11 cellular contexts compared by ENCODE assay signal in genomic region chr17:45969726-45970125, GRCh38. TPM values are rescaled to one million over a fixed set of nuclear protein-coding genes. Genes with fewer than 3 reads are reported as not detected.
"Had no signal": no experiment of that assay in that cellular context is flagged by ENCODE, and none has a peak within 500 bp of the region (broad histone marks: within the 10 kb centered on the region; RNA-seq: fewer than 3 reads in every experiment).

No MANE protein-coding gene starts in this region.

- FAIRE-seq: H54 had no signal

- DNase-seq: GM23248, GOT3, H9, HCEC 1CT, HFFc6, KBM-7 had no signal

- H2AFZ ChIP-seq: GM23248 had no signal

- H3K9ac ChIP-seq: GM23248, KMS-11 had no signal

- H3K4me2 ChIP-seq: KMS-11 had no signal

- H3K4me3 ChIP-seq: GM23248 had no signal

- H3K27ac ChIP-seq: GM23248, HL-60, KMS-11 had no signal

RNA-seq across cellular contexts. Expression of gene STH, which starts 29.3 kb away (rescaled TPM):
- total RNA-seq: GM23248, H9, HFFc6, HT1080 had no signal
- polyA plus RNA-seq: GM23248, IgD-negative memory B cell had no signal
